28 cellular contexts compared by ENCODE assay signal in genomic region chr17:59872351-59872750, GRCh38.
"Had no signal": no experiment of that assay in that cellular context is flagged by ENCODE, and none has a peak within 500 bp of the region (broad histone marks: within the 10 kb centered on the region; RNA-seq: fewer than 3 reads in every experiment).

No MANE protein-coding gene starts in this region.

- H3K9me3 ChIP-seq: gastrocnemius medialis, left lung, lower lobe of right lung, mucosa of descending colon, upper lobe of left lung, vagina had no signal

- FAIRE-seq: colon, endometrium, islet of Langerhans, TTC549 had no signal

- H3K4me1 ChIP-seq: gastrocnemius medialis, lower lobe of right lung, vagina had no signal

- DNase-seq: activated CD4-positive, alpha-beta memory T cell treated with anti-CD3 and anti-CD28 coated beads, Interleukin-2, amount 10 ng/mL, durations not matched to agents 7 days and 5 days; activated CD4-positive, alpha-beta T cell treated with anti-CD3 and anti-CD28 coated beads for 48 hours; activated CD8-positive, alpha-beta memory T cell treated with anti-CD3 and anti-CD28 coated beads, Interleukin-2, amount 50 U/mL, for 48 hours; activated naive CD4-positive, alpha-beta T cell treated with Interleukin-2 at 50 U/mL for 16 hours; activated T-cell treated with anti-CD3 and anti-CD28 coated beads, Interleukin-2, amount 50 U/mL, for 48 hours; anterior cingulate cortex; dermis blood vessel endothelial cell; effector CD8-positive, alpha-beta T cell; gastrocnemius medialis; glutamatergic neuron; lower lobe of right lung; mucosa of descending colon; stimulated activated CD4-positive, alpha-beta T cell treated with anti-CD3 and anti-CD28 coated beads, Interleukin-12 subunit alpha, Interleukin-12 subunit beta, amount 100 ng/mL, for 4 hours; stimulated activated CD4-positive, alpha-beta T cell treated with anti-CD3 and anti-CD28 coated beads, Interleukin-4, amount 100 ng/mL, for 1 hour; substantia nigra; T-cell; upper lobe of left lung; WERI-Rb-1 had no signal

- ATAC-seq: activated CD4-positive, CD25-positive, alpha-beta regulatory T cell treated with anti-CD3 and anti-CD28 coated beads, Interleukin-2, amount 50 U/mL, for 24 hours; gastrocnemius medialis; left lung; lower lobe of right lung; mucosa of descending colon; natural killer cell treated with Interleukin-12 subunit alpha and Interleukin-12 subunit beta and Interleukin-15 and Interleukin-18, amount 100 ng/mL, for 72 hours; sciatic nerve; T-cell had no signal

- H3K27ac ChIP-seq: gastrocnemius medialis, left lung, lower lobe of right lung, skin epidermis, upper lobe of left lung, vagina, WERI-Rb-1 had no signal

- H3K4me3 ChIP-seq: gastrocnemius medialis, left lung, lower lobe of right lung, mucosa of descending colon, skin epidermis, upper lobe of left lung, vagina had no signal

- H3K27me3 ChIP-seq: gastrocnemius medialis, left lung, upper lobe of left lung, vagina had no signal
